Comparison of ENCODE assay signal across 8 cellular contexts in genomic region chr18:7567487-7568425, GRCh38. TPM values are rescaled to one million over a fixed set of nuclear protein-coding genes. Genes with fewer than 3 reads are reported as not detected.
DNase-seq lines count a peak whose midpoint lies in the region; ATAC-seq and TF ChIP-seq lines count a peak whose summit lies in the region.

No MANE protein-coding gene starts in this region.

- H3K9me3 ChIP-seq in MM.1S (replicated peaks; ENCODE audit: insufficient read depth, low read length) = 0 out of 2 replicates have a peak, but pooled peaks cover 3% of the 10 kb centered on the region
- no peaks in the 10 kb centered on the region for H3K9me3 ChIP-seq in iPS DF 6.9 (ENCODE audit: control insufficient read depth, insufficient read depth, low read length)
- no peaks in the 10 kb centered on the region for H3K9me3 ChIP-seq in sigmoid colon

- no peak for TF ChIP-seq EP300 in sigmoid colon (IDR thresholded peaks at IDR 0.05)

- H3K27me3 Mint-ChIP-seq in activated naive CD4-positive, alpha-beta T cell treated with anti-CD3 and anti-CD28 coated beads, Interleukin-2, amount 10 ng/mL, durations not matched to agents 7 days and 5 days = peaks cover 43% of the 10 kb centered on the region
- H3K27me3 Mint-ChIP-seq in activated naive CD4-positive, alpha-beta T cell treated with anti-CD3 and anti-CD28 coated beads for 36 hours (ENCODE audit: low read depth) = peaks cover 46% of the 10 kb centered on the region
- peaks cover 49% of the 10 kb centered on the region for H3K27me3 Mint-ChIP-seq in activated T-helper 2 cell treated with anti-CD3 and anti-CD28 coated beads, Interferon-gamma antibody, Interleukin-2, Interleukin-4, amounts not matched to agents 10 μg/mL and 5 μg/mL and 100 μg/mL, durations not matched to agents 14 hours and 24 hours and 36 hours (ENCODE audit: low read depth)

- H3K4me1 Mint-ChIP-seq in activated naive CD4-positive, alpha-beta T cell treated with anti-CD3 and anti-CD28 coated beads, Interleukin-2, amount 10 ng/mL, durations not matched to agents 7 days and 5 days = peaks cover 4% of the 10 kb centered on the region
- H3K4me1 Mint-ChIP-seq in activated naive CD4-positive, alpha-beta T cell treated with anti-CD3 and anti-CD28 coated beads for 36 hours (ENCODE audit: low read depth) = peaks cover under 1% of the 10 kb centered on the region
- H3K4me1 Mint-ChIP-seq in activated T-helper 2 cell treated with anti-CD3 and anti-CD28 coated beads, Interferon-gamma antibody, Interleukin-2, Interleukin-4, amounts not matched to agents 10 μg/mL and 5 μg/mL and 100 μg/mL, durations not matched to agents 14 hours and 24 hours and 36 hours (ENCODE audit: low read depth) = peaks cover 2% of the 10 kb centered on the region

- in situ Hi-C loops in T47D (cut with HindIII; ENCODE audit: low pct_unique_long_range_greater_than_20kb, low sequenced_read_pairs) = no loop called here

- H3K4me1 ChIP-seq in MM.1S (ENCODE audit: low read length) (no peaks in the 10 kb centered on the region), iPS DF 6.9 (ENCODE audit: control insufficient read depth, insufficient read depth, low read length) (no peaks in the 10 kb centered on the region), sigmoid colon (peaks cover 0 to 45% (median 31%) of the 10 kb centered on the region in 4 donors)

- no peak for TF ChIP-seq POLR2A in sigmoid colon (IDR thresholded peaks at IDR 0.05)

- H3K27ac ChIP-seq in MM.1S (ENCODE audit: low read length) = peak overlapping the region; percentile 16; the same call in 1 of the 2 replicates
- H3K27ac ChIP-seq in iPS DF 6.9 (ENCODE audit: low read length) = no peak overlapping the region
- H3K27ac ChIP-seq in sigmoid colon = peak overlapping the region; percentile 94 to 96 (median 95)

- H3K79me2 ChIP-seq in MM.1S (ENCODE audit: low read length) = peaks cover 4% of the 10 kb centered on the region; the same call in 1 of the 2 replicates

- H3K9me3 Mint-ChIP-seq in activated naive CD4-positive, alpha-beta T cell treated with anti-CD3 and anti-CD28 coated beads, Interleukin-2, amount 10 ng/mL, durations not matched to agents 7 days and 5 days = no peaks in the 10 kb centered on the region
- peaks cover 5% of the 10 kb centered on the region for H3K9me3 Mint-ChIP-seq in activated naive CD4-positive, alpha-beta T cell treated with anti-CD3 and anti-CD28 coated beads for 36 hours
- peaks cover 3% of the 10 kb centered on the region for H3K9me3 Mint-ChIP-seq in activated T-helper 2 cell treated with anti-CD3 and anti-CD28 coated beads, Interferon-gamma antibody, Interleukin-2, Interleukin-4, amounts not matched to agents 10 μg/mL and 5 μg/mL and 100 μg/mL, durations not matched to agents 14 hours and 24 hours and 36 hours

- no peak overlapping the region for H3K4me3 Mint-ChIP-seq in activated naive CD4-positive, alpha-beta T cell treated with anti-CD3 and anti-CD28 coated beads, Interleukin-2, amount 10 ng/mL, durations not matched to agents 7 days and 5 days
- no peak overlapping the region for H3K4me3 Mint-ChIP-seq in activated naive CD4-positive, alpha-beta T cell treated with anti-CD3 and anti-CD28 coated beads for 36 hours
- no peak overlapping the region for H3K4me3 Mint-ChIP-seq in activated T-helper 2 cell treated with anti-CD3 and anti-CD28 coated beads, Interferon-gamma antibody, Interleukin-2, Interleukin-4, amounts not matched to agents 10 μg/mL and 5 μg/mL and 100 μg/mL, durations not matched to agents 14 hours and 24 hours and 36 hours (ENCODE audit: low read depth)

- no peak for ATAC-seq in HG03565 (IDR thresholded peaks at IDR 0.05; ENCODE audit: unreplicated experiment)

- peaks cover 1% of the 10 kb centered on the region for H3K36me3 Mint-ChIP-seq in activated naive CD4-positive, alpha-beta T cell treated with anti-CD3 and anti-CD28 coated beads, Interleukin-2, amount 10 ng/mL, durations not matched to agents 7 days and 5 days
- H3K36me3 Mint-ChIP-seq in activated naive CD4-positive, alpha-beta T cell treated with anti-CD3 and anti-CD28 coated beads for 36 hours (ENCODE audit: low read depth) = no peaks in the 10 kb centered on the region
- no peaks in the 10 kb centered on the region for H3K36me3 Mint-ChIP-seq in activated T-helper 2 cell treated with anti-CD3 and anti-CD28 coated beads, Interferon-gamma antibody, Interleukin-2, Interleukin-4, amounts not matched to agents 10 μg/mL and 5 μg/mL and 100 μg/mL, durations not matched to agents 14 hours and 24 hours and 36 hours (ENCODE audit: low read depth)

- no peak overlapping the region for H3K27ac Mint-ChIP-seq in activated naive CD4-positive, alpha-beta T cell treated with anti-CD3 and anti-CD28 coated beads, Interleukin-2, amount 10 ng/mL, durations not matched to agents 7 days and 5 days
- no peak overlapping the region for H3K27ac Mint-ChIP-seq in activated naive CD4-positive, alpha-beta T cell treated with anti-CD3 and anti-CD28 coated beads for 36 hours
- H3K27ac Mint-ChIP-seq in activated T-helper 2 cell treated with anti-CD3 and anti-CD28 coated beads, Interferon-gamma antibody, Interleukin-2, Interleukin-4, amounts not matched to agents 10 μg/mL and 5 μg/mL and 100 μg/mL, durations not matched to agents 14 hours and 24 hours and 36 hours = no peak overlapping the region

- CTCF ChIA-PET in activated naive CD4-positive, alpha-beta T cell treated with anti-CD3 and anti-CD28 coated beads, Interleukin-2, amount 10 ng/mL, durations not matched to agents 7 days and 5 days (lab: Charles Lee) = interaction anchor here (2.0 kb wide), 1 partner anchor 648 kb away, joined by 8 read pairs; no protein-coding TSS in a partner anchor
- CTCF ChIA-PET in activated naive CD4-positive, alpha-beta T cell treated with anti-CD3 and anti-CD28 coated beads for 36 hours (lab: Charles Lee) = interaction anchor here (0.9 to 1.2 kb wide), 3 partner anchors 11 to 140 kb away, joined by 3 read pairs; no protein-coding TSS in a partner anchor

- peak overlapping the region; percentile 75 for H3K9ac ChIP-seq in MM.1S (ENCODE audit: low read length)

- intact Hi-C loops in activated naive CD4-positive, alpha-beta T cell treated with anti-CD3 and anti-CD28 coated beads for 36 hours (cut with micrococcal nuclease) = loop anchor here (2.0 to 10.0 kb wide), 3 partner anchors 347 to 653 kb away; no protein-coding TSS in a partner anchor
- intact Hi-C loops in sigmoid colon (cut with DNase I) = loop anchor here (1.0 to 10.0 kb wide), 8 partner anchors 50 to 917 kb away; no protein-coding TSS in a partner anchor
- intact Hi-C loops in activated T-helper 2 cell treated with anti-CD3 and anti-CD28 coated beads, Interferon-gamma antibody, Interleukin-2, Interleukin-4, amounts not matched to agents 10 μg/mL and 5 μg/mL and 100 μg/mL, durations not matched to agents 14 hours and 24 hours and 36 hours (cut with micrococcal nuclease) = loop anchor here (5.0 kb wide), 1 partner anchor 480 kb away; no protein-coding TSS in a partner anchor

- H2AFZ ChIP-seq in MM.1S (ENCODE audit: low read length) = peak overlapping the region; percentile 93

- no CpG with 5 or more reads among the region's 107 CpGs for WGBS in iPS DF 6.9 (ENCODE audit: insufficient coverage, insufficient read length)
- 1% methylated on average over 107 of the region's 107 CpGs for WGBS in sigmoid colon, 2 donors

- no peak for TF ChIP-seq CTCF in MM.1S (IDR thresholded peaks at IDR 0.05; ENCODE audit: low read length)
- no peak for TF ChIP-seq CTCF in sigmoid colon (IDR thresholded peaks at IDR 0.05)

- peaks cover 4% of the 10 kb centered on the region; the same call in 1 of the 2 replicates for H3F3A ChIP-seq in MM.1S (ENCODE audit: insufficient read depth, low read length)

- peak; percentile 21 for DNase-seq in activated naive CD4-positive, alpha-beta T cell treated with anti-CD3 and anti-CD28 coated beads, Interleukin-2, amount 10 ng/mL, durations not matched to agents 7 days and 5 days
- no peak for DNase-seq in activated naive CD4-positive, alpha-beta T cell treated with anti-CD3 and anti-CD28 coated beads for 36 hours
- DNase-seq in MM.1S (peak; percentile 78), T47D (ENCODE audit: low read depth in 1 of 2, low spot score in 1 of 2) (peak; percentile 29 to 31), iPS DF 6.9 (ENCODE audit: low read depth, low spot score) (no peak), sigmoid colon (peak; percentile 83)
- no peak for DNase-seq in activated T-helper 2 cell treated with anti-CD3 and anti-CD28 coated beads, Interferon-gamma antibody, Interleukin-2, Interleukin-4, amounts not matched to agents 10 μg/mL and 5 μg/mL and 100 μg/mL, durations not matched to agents 14 hours and 24 hours and 36 hours (ENCODE audit: low spot score)

- H4K20me1 ChIP-seq in MM.1S (ENCODE audit: insufficient read depth, low read length) = no peaks in the 10 kb centered on the region

- peak overlapping the region; percentile 94 for H3K4me3 ChIP-seq in MM.1S (ENCODE audit: low read length)
- H3K4me3 ChIP-seq in iPS DF 6.9 (ENCODE audit: low read length) = peak overlapping the region; percentile 96; the same call in 1 of the 2 replicates
- peak overlapping the region; percentile 87 to 98 (median 94) for H3K4me3 ChIP-seq in sigmoid colon

- H3K27me3 ChIP-seq in MM.1S (replicated peaks; ENCODE audit: insufficient read depth, low read length) (no peaks in the 10 kb centered on the region), iPS DF 6.9 (ENCODE audit: control insufficient read depth, insufficient read depth, low read length) (peaks cover 10% of the 10 kb centered on the region; the same call in 1 of the 2 replicates), sigmoid colon (no peaks in the 10 kb centered on the region)

- H3K36me3 ChIP-seq in MM.1S (replicated peaks; ENCODE audit: insufficient read depth, low read length) = no peaks in the 10 kb centered on the region
- no peaks in the 10 kb centered on the region for H3K36me3 ChIP-seq in iPS DF 6.9 (ENCODE audit: control insufficient read depth, insufficient read depth, low read length)
- H3K36me3 ChIP-seq in sigmoid colon = no peaks in the 10 kb centered on the region

- H3K9me2 ChIP-seq in MM.1S (replicated peaks; ENCODE audit: insufficient read depth, low read length) = no peaks in the 10 kb centered on the region

- H3K4me2 ChIP-seq in MM.1S (ENCODE audit: low read depth, low read length) = peak overlapping the region; percentile 93; the same call in 1 of the 2 replicates

RNA-seq across cellular contexts. Expression of gene PTPRM, which starts 0.6 kb away (rescaled TPM):
- 1 to 10 TPM; 4.3 to 6.1 TPM for total RNA-seq in activated naive CD4-positive, alpha-beta T cell treated with anti-CD3 and anti-CD28 coated beads for 36 hours
- total RNA-seq in sigmoid colon = 100 to 1,000 TPM in 1 of 4 donors, 10 to 100 TPM in 3; 62.8 to 151 (median 73.4) TPM
- 10 to 100 TPM in 1 of 3 donors, 1 to 10 TPM in 2; 3.9 to 18.0 (median 4.8) TPM for polyA plus RNA-seq in sigmoid colon
- total RNA-seq in activated T-helper 2 cell treated with anti-CD3 and anti-CD28 coated beads, Interferon-gamma antibody, Interleukin-2, Interleukin-4, amounts not matched to agents 10 μg/mL and 5 μg/mL and 100 μg/mL, durations not matched to agents 14 hours and 24 hours and 36 hours = 4.5 and 5.6 TPM in 2 replicates

Comparison
In these comparisons a context has a peak if more than half of its experiments do, and no peak if none do; other contexts are left out.
1. DNase-seq: peak in activated naive CD4-positive, alpha-beta T cell treated with anti-CD3 and anti-CD28 coated beads, Interleukin-2, amount 10 ng/mL, durations not matched to agents 7 days and 5 days (single experiment), MM.1S (single experiment), T47D (2 of 2) and sigmoid colon (single experiment); none in activated naive CD4-positive, alpha-beta T cell treated with anti-CD3 and anti-CD28 coated beads for 36 hours (single experiment), iPS DF 6.9 (single experiment) and activated T-helper 2 cell treated with anti-CD3 and anti-CD28 coated beads, Interferon-gamma antibody, Interleukin-2, Interleukin-4, amounts not matched to agents 10 μg/mL and 5 μg/mL and 100 μg/mL, durations not matched to agents 14 hours and 24 hours and 36 hours (single experiment).
2. Peak in every context shown above with its lines, with median percentiles within 50 percentile points of each other: H3K4me3 ChIP-seq.